Comparison of ENCODE assay signal across 35 cellular contexts in genomic region chr13:23201870-23202269, GRCh38. TPM values are rescaled to one million over a fixed set of nuclear protein-coding genes. Genes with fewer than 3 reads are reported as not detected.
"Had no signal": no experiment of that assay in that cellular context is flagged by ENCODE, and none has a peak within 500 bp of the region (broad histone marks: within the 10 kb centered on the region; RNA-seq: fewer than 3 reads in every experiment).

No MANE protein-coding gene starts in this region.

- H3K27me3 ChIP-seq: MG63 had no signal

- H3K4me2 ChIP-seq: KMS-11 had no signal

- DNase-seq: Karpas-422, Kasumi-1, MG63, MM.1S, MV-4-11, NCI-H1048, NCI-H1092, NCI-H1092 treated with DMSO at 0.1 percent for 48 hours, NCI-H1105, NCI-H1105 treated with DMSO at 0.1 percent for 48 hours, NCI-H1417, NCI-H1417 treated with DMSO at 0.1 percent for 48 hours, NCI-H1436, NCI-H1436 treated with DMSO at 0.1 percent for 48 hours, NCI-H146, NCI-H1694, NCI-H1694 treated with DMSO at 0.1 percent for 48 hours, NCI-H187, NCI-H187 treated with DMSO at 0.1 percent for 48 hours, NCI-H1930, NCI-H2029, NCI-H2029 treated with DMSO at 0.1 percent for 48 hours, NCI-H2081, NCI-H2081 treated with DMSO at 0.1 percent for 48 hours, NCI-H2107, NCI-H2171, NCI-H2171 treated with DMSO at 0.1 percent for 48 hours, NCI-H2227 treated with DMSO at 0.1 percent for 48 hours, NCI-H345, NCI-H446, NCI-H446 treated with DMSO at 0.1 percent for 48 hours, NCI-H510A had no signal

- H3K4me3 ChIP-seq: MG63 had no signal

- H3K9ac ChIP-seq: KMS-11 had no signal

- H3K27ac ChIP-seq: KMS-11 had no signal

RNA-seq across cellular contexts. Expression of gene SGCG, which starts 21.1 kb away (rescaled TPM):
- total RNA-seq: M059J, MCF 10A had no signal
